In genomic region chr6:131293472-131293911, GRCh38 we compare ENCODE assay signal across 28 cellular contexts.
DNase-seq lines count a peak whose midpoint lies in the region; ATAC-seq, FAIRE-seq and TF ChIP-seq lines count a peak whose summit lies in the region.
"Had no signal": no experiment of that assay in that cellular context is flagged by ENCODE, and none has a peak within 500 bp of the region (broad histone marks: within the 10 kb centered on the region; RNA-seq: fewer than 3 reads in every experiment).

No MANE protein-coding gene starts in this region.

- POLR2A ChIA-PET in A673 (lab: Charles Lee; ENCODE audit: low non-redundant PET) = no interaction called here
- POLR2A ChIA-PET in naive thymus-derived CD4-positive, alpha-beta T cell (lab: Charles Lee) = interaction anchor here (4.4 kb wide), 1 partner anchor 11 kb away, joined by 33 read pairs; no protein-coding TSS in a partner anchor
- POLR2A ChIA-PET in activated CD4-positive, alpha-beta T cell treated with anti-CD3 and anti-CD28 coated beads for 36 hours (lab: Charles Lee) = no interaction called here

- peaks cover 8% of the 10 kb centered on the region for H3K4me1 ChIP-seq in A673 (ENCODE audit: insufficient read depth, low read length, poor library complexity, severe bottlenecking)
- peaks cover 20% of the 10 kb centered on the region for H3K4me1 ChIP-seq in ES-I3 (ENCODE audit: insufficient read depth, low read length)
- H3K4me1 ChIP-seq in endodermal cell (ENCODE audit: control insufficient read depth, insufficient read depth, low read length) = peaks cover 11% of the 10 kb centered on the region
- H3K4me1 ChIP-seq in naive thymus-derived CD4-positive, alpha-beta T cell (ENCODE audit: control insufficient read depth in 2 of 2, insufficient read depth in 2 of 2, low read length in 2 of 2) = peaks cover 0 to 14% of the 10 kb centered on the region in 2 donors

- peaks cover 61% of the 10 kb centered on the region for H3K4me1 Mint-ChIP-seq in endodermal cell
- H3K4me1 Mint-ChIP-seq in naive thymus-derived CD4-positive, alpha-beta T cell = peaks cover 12 to 48% (median 34%) of the 10 kb centered on the region in 7 donors
- H3K4me1 Mint-ChIP-seq in activated T-helper 2 cell treated with anti-CD3 and anti-CD28 coated beads, Interferon-gamma antibody, Interleukin-2, Interleukin-4, amounts not matched to agents 10 μg/mL and 5 μg/mL and 100 μg/mL, durations not matched to agents 14 hours and 24 hours and 36 hours (ENCODE audit: low read depth) = peaks cover 1% of the 10 kb centered on the region
- H3K4me1 Mint-ChIP-seq in activated CD4-positive, alpha-beta T cell treated with anti-CD3 and anti-CD28 coated beads for 36 hours = peaks cover 18% of the 10 kb centered on the region

- no peaks in the 10 kb centered on the region for H3K36me3 Mint-ChIP-seq in endodermal cell (ENCODE audit: low read depth)
- peaks cover 4 to 12% (median 5%) of the 10 kb centered on the region in 5 donors for H3K36me3 Mint-ChIP-seq in naive thymus-derived CD4-positive, alpha-beta T cell
- no peaks in the 10 kb centered on the region for H3K36me3 Mint-ChIP-seq in activated T-helper 2 cell treated with anti-CD3 and anti-CD28 coated beads, Interferon-gamma antibody, Interleukin-2, Interleukin-4, amounts not matched to agents 10 μg/mL and 5 μg/mL and 100 μg/mL, durations not matched to agents 14 hours and 24 hours and 36 hours (ENCODE audit: low read depth)
- no peaks in the 10 kb centered on the region for H3K36me3 Mint-ChIP-seq in activated CD4-positive, alpha-beta T cell treated with anti-CD3 and anti-CD28 coated beads for 36 hours (ENCODE audit: low read depth)

- H3K9ac ChIP-seq in ES-I3 (ENCODE audit: low read depth, low read length) (peak overlapping the region; percentile 76), endodermal cell (ENCODE audit: extremely low read depth, low read length, poor library complexity, severe bottlenecking) (no peak overlapping the region)
- H3K9ac ChIP-seq: KMS-11 had no signal

- H3K4me3 ChIP-seq in A673 (ENCODE audit: low read depth, low read length, poor library complexity, severe bottlenecking) (no peak overlapping the region), endodermal cell (ENCODE audit: low read length) (no peak overlapping the region)
- H3K4me3 ChIP-seq in naive thymus-derived CD4-positive, alpha-beta T cell (ENCODE audit: low read length) = no peak overlapping the region
- H3K4me3 ChIP-seq: heart right ventricle, transverse colon had no signal

- H3K4me3 Mint-ChIP-seq in endodermal cell = peak overlapping the region; percentile 66
- peak overlapping the region in 2 of 10 donors; percentile 43 to 74 for H3K4me3 Mint-ChIP-seq in naive thymus-derived CD4-positive, alpha-beta T cell
- no peak overlapping the region for H3K4me3 Mint-ChIP-seq in activated T-helper 2 cell treated with anti-CD3 and anti-CD28 coated beads, Interferon-gamma antibody, Interleukin-2, Interleukin-4, amounts not matched to agents 10 μg/mL and 5 μg/mL and 100 μg/mL, durations not matched to agents 14 hours and 24 hours and 36 hours (ENCODE audit: low read depth)
- no peak overlapping the region for H3K4me3 Mint-ChIP-seq in activated CD4-positive, alpha-beta T cell treated with anti-CD3 and anti-CD28 coated beads for 36 hours
- H3K4me3 Mint-ChIP-seq: activated naive CD8-positive, alpha-beta T cell treated with anti-CD3 and anti-CD28 coated beads, Interleukin-2, amount 10 ng/mL, durations not matched to agents 7 days and 5 days; CD14-positive monocyte had no signal

- no TSS peak for BruUV-seq in A673 (replicated peaks; lab: Mats Ljungman, UMichigan)

- peak; percentile 47 for ATAC-seq in naive thymus-derived CD4-positive, alpha-beta T cell
- no peak for ATAC-seq in HG02642 (IDR thresholded peaks at IDR 0.05; ENCODE audit: poor library complexity, unreplicated experiment)
- ATAC-seq in activated CD4-positive, alpha-beta T cell treated with anti-CD3 and anti-CD28 coated beads for 36 hours = no peak

- intact Hi-C loops in A673 (cut with micrococcal nuclease; ENCODE audit: unreplicated experiment) = no loop called here
- intact Hi-C loops in naive thymus-derived CD4-positive, alpha-beta T cell (cut with micrococcal nuclease) = no loop called here
- intact Hi-C loops in activated T-helper 2 cell treated with anti-CD3 and anti-CD28 coated beads, Interferon-gamma antibody, Interleukin-2, Interleukin-4, amounts not matched to agents 10 μg/mL and 5 μg/mL and 100 μg/mL, durations not matched to agents 14 hours and 24 hours and 36 hours (cut with micrococcal nuclease) = no loop called here
- intact Hi-C loops in activated CD4-positive, alpha-beta T cell treated with anti-CD3 and anti-CD28 coated beads for 36 hours (cut with DNase I, micrococcal nuclease) = no loop called here

- CTCF ChIA-PET in A673 (lab: Charles Lee) = interaction anchor here (0.7 kb wide), 1 partner anchor 242 kb away, joined by 3 read pairs; no protein-coding TSS in a partner anchor
- CTCF ChIA-PET in naive thymus-derived CD4-positive, alpha-beta T cell (lab: Charles Lee) = interaction anchor here (0.6 kb wide), 1 partner anchor 1161 kb away, joined by 4 read pairs; no protein-coding TSS in a partner anchor
- CTCF ChIA-PET in activated CD4-positive, alpha-beta T cell treated with anti-CD3 and anti-CD28 coated beads for 36 hours (lab: Charles Lee) = no interaction called here

- 55% methylated on average over 3 of the region's 3 CpGs; no CpG with 5 or more reads in 1 of the 2 experiments for WGBS in endodermal cell (ENCODE audit: insufficient coverage in 1 of 2, insufficient read length in 1 of 2), 2 experiments

- H3K9me3 ChIP-seq in A673 (ENCODE audit: low read depth, low read length, poor library complexity, severe bottlenecking) (no peaks in the 10 kb centered on the region), ES-I3 (ENCODE audit: control insufficient read depth, insufficient read depth, low read length) (no peaks in the 10 kb centered on the region), endodermal cell (ENCODE audit: control insufficient read depth, low read length) (no peaks in the 10 kb centered on the region)
- no peaks in the 10 kb centered on the region for H3K9me3 ChIP-seq in naive thymus-derived CD4-positive, alpha-beta T cell (ENCODE audit: control insufficient read depth in 2 of 3, low read length in 3 of 3)
- H3K9me3 ChIP-seq: heart right ventricle, transverse colon had no signal

- H3K27me3 ChIP-seq in A673 (replicated peaks; ENCODE audit: insufficient read depth, low read depth, low read length, poor library complexity) (no peaks in the 10 kb centered on the region), endodermal cell (ENCODE audit: control insufficient read depth, insufficient read depth, low read length, poor library complexity, severe bottlenecking) (no peaks in the 10 kb centered on the region)
- H3K27me3 ChIP-seq in naive thymus-derived CD4-positive, alpha-beta T cell (ENCODE audit: control insufficient read depth in 2 of 2, insufficient read depth in 2 of 2, low read length in 2 of 2) = no peaks in the 10 kb centered on the region
- H3K27me3 ChIP-seq: heart right ventricle, transverse colon had no signal

- peaks cover 2% of the 10 kb centered on the region for H3K36me3 ChIP-seq in A673 (ENCODE audit: insufficient read depth, low read length, poor library complexity, severe bottlenecking)
- peaks cover 7% of the 10 kb centered on the region; the same call in 1 of the 2 replicates for H3K36me3 ChIP-seq in ES-I3 (ENCODE audit: insufficient read depth, low read length)
- H3K36me3 ChIP-seq in endodermal cell (ENCODE audit: control insufficient read depth, insufficient read depth, low read length) = no peaks in the 10 kb centered on the region
- no peaks in the 10 kb centered on the region for H3K36me3 ChIP-seq in naive thymus-derived CD4-positive, alpha-beta T cell (ENCODE audit: control insufficient read depth in 2 of 3, insufficient read depth in 3 of 3, low read length in 3 of 3)
- H3K36me3 ChIP-seq: heart right ventricle, transverse colon had no signal

- no peak for DNase-seq in A673 (ENCODE audit: low spot score)
- DNase-seq in endodermal cell = peak; percentile 67
- no peak for DNase-seq in naive thymus-derived CD4-positive, alpha-beta T cell
- no peak for DNase-seq in activated T-helper 2 cell treated with anti-CD3 and anti-CD28 coated beads, Interferon-gamma antibody, Interleukin-2, Interleukin-4, amounts not matched to agents 10 μg/mL and 5 μg/mL and 100 μg/mL, durations not matched to agents 14 hours and 24 hours and 36 hours (ENCODE audit: low spot score)
- no peak for DNase-seq in RCC 7860 (ENCODE audit: low spot score)
- DNase-seq in activated CD4-positive, alpha-beta T cell treated with anti-CD3 and anti-CD28 coated beads for 36 hours = no peak
- DNase-seq: ACHN; activated CD4-positive, alpha-beta T cell treated with anti-CD3 and anti-CD28 coated beads for 4 hours; activated naive CD8-positive, alpha-beta T cell treated with anti-CD3 and anti-CD28 coated beads, Interleukin-2, amount 10 ng/mL, durations not matched to agents 7 days and 5 days; DMS 273 treated with DMSO at 0.1 percent for 48 hours; erythroblast; foreskin fibroblast; HCEC 1CT; heart right ventricle; MV-4-11; NCI-H187 treated with DMSO at 0.1 percent for 48 hours; NCI-H345; nucleus accumbens; SHP77 treated with DMSO at 0.1 percent for 48 hours; stimulated activated CD4-positive, alpha-beta T cell treated with anti-CD3 and anti-CD28 coated beads, Interleukin-4, amount 100 ng/mL, for 1 hour; stimulated activated naive CD4-positive, alpha-beta T cell treated with Interleukin-2 at 50 U/mL for 16 hours; transverse colon had no signal

- peak overlapping the region; percentile 90 for H3K27ac Mint-ChIP-seq in endodermal cell
- peak overlapping the region in 6 of 9 donors; percentile 41 to 92 (median 84) for H3K27ac Mint-ChIP-seq in naive thymus-derived CD4-positive, alpha-beta T cell
- no peak overlapping the region for H3K27ac Mint-ChIP-seq in activated T-helper 2 cell treated with anti-CD3 and anti-CD28 coated beads, Interferon-gamma antibody, Interleukin-2, Interleukin-4, amounts not matched to agents 10 μg/mL and 5 μg/mL and 100 μg/mL, durations not matched to agents 14 hours and 24 hours and 36 hours
- no peak overlapping the region for H3K27ac Mint-ChIP-seq in activated CD4-positive, alpha-beta T cell treated with anti-CD3 and anti-CD28 coated beads for 36 hours

- H3K9me3 Mint-ChIP-seq in endodermal cell = no peaks in the 10 kb centered on the region
- no peaks in the 10 kb centered on the region for H3K9me3 Mint-ChIP-seq in naive thymus-derived CD4-positive, alpha-beta T cell
- no peaks in the 10 kb centered on the region for H3K9me3 Mint-ChIP-seq in activated T-helper 2 cell treated with anti-CD3 and anti-CD28 coated beads, Interferon-gamma antibody, Interleukin-2, Interleukin-4, amounts not matched to agents 10 μg/mL and 5 μg/mL and 100 μg/mL, durations not matched to agents 14 hours and 24 hours and 36 hours
- H3K9me3 Mint-ChIP-seq in activated CD4-positive, alpha-beta T cell treated with anti-CD3 and anti-CD28 coated beads for 36 hours (ENCODE audit: low read depth) = no peaks in the 10 kb centered on the region
- H3K9me3 Mint-ChIP-seq: activated naive CD8-positive, alpha-beta T cell treated with anti-CD3 and anti-CD28 coated beads, Interleukin-2, amount 10 ng/mL, durations not matched to agents 7 days and 5 days had no signal

- FAIRE-seq in RCC 7860 (lab: Jason Lieb, UNC) = no peak
- FAIRE-seq: keratinocyte, TTC549 had no signal

- H3K27ac ChIP-seq in A673 (ENCODE audit: low read depth, low read length, poor library complexity, severe bottlenecking) (peak overlapping the region; percentile 24), endodermal cell (ENCODE audit: low read depth, low read length) (no peak overlapping the region)
- H3K27ac ChIP-seq in naive thymus-derived CD4-positive, alpha-beta T cell (ENCODE audit: low read depth, low read length) = no peak overlapping the region
- H3K27ac ChIP-seq: heart right ventricle, KMS-11, transverse colon had no signal

- peaks cover 19% of the 10 kb centered on the region for H3K27me3 Mint-ChIP-seq in endodermal cell (ENCODE audit: insufficient read depth)
- H3K27me3 Mint-ChIP-seq in naive thymus-derived CD4-positive, alpha-beta T cell = no peaks in the 10 kb centered on the region
- H3K27me3 Mint-ChIP-seq in activated T-helper 2 cell treated with anti-CD3 and anti-CD28 coated beads, Interferon-gamma antibody, Interleukin-2, Interleukin-4, amounts not matched to agents 10 μg/mL and 5 μg/mL and 100 μg/mL, durations not matched to agents 14 hours and 24 hours and 36 hours (ENCODE audit: low read depth) = no peaks in the 10 kb centered on the region
- no peaks in the 10 kb centered on the region for H3K27me3 Mint-ChIP-seq in activated CD4-positive, alpha-beta T cell treated with anti-CD3 and anti-CD28 coated beads for 36 hours
- H3K27me3 Mint-ChIP-seq: activated naive CD8-positive, alpha-beta T cell treated with anti-CD3 and anti-CD28 coated beads, Interleukin-2, amount 10 ng/mL, durations not matched to agents 7 days and 5 days had no signal

- TF ChIP-seq CTCF in A673 (conservative IDR thresholded peaks at IDR 0.05; ENCODE audit: low read depth, low read length) = no peak
- no peak for TF ChIP-seq CTCF in endodermal cell (conservative IDR thresholded peaks at IDR 0.05)

Comparison
In these comparisons a context has a peak if more than half of its experiments do, and no peak if none do; other contexts are left out.
1. H3K27ac Mint-ChIP-seq: peak in endodermal cell (single experiment) and naive thymus-derived CD4-positive, alpha-beta T cell (6 of 9); none in activated T-helper 2 cell treated with anti-CD3 and anti-CD28 coated beads, Interferon-gamma antibody, Interleukin-2, Interleukin-4, amounts not matched to agents 10 μg/mL and 5 μg/mL and 100 μg/mL, durations not matched to agents 14 hours and 24 hours and 36 hours (single experiment) and activated CD4-positive, alpha-beta T cell treated with anti-CD3 and anti-CD28 coated beads for 36 hours (single experiment).